ENCODE assay signal across 12 cellular contexts in the genomic region with DNA sequence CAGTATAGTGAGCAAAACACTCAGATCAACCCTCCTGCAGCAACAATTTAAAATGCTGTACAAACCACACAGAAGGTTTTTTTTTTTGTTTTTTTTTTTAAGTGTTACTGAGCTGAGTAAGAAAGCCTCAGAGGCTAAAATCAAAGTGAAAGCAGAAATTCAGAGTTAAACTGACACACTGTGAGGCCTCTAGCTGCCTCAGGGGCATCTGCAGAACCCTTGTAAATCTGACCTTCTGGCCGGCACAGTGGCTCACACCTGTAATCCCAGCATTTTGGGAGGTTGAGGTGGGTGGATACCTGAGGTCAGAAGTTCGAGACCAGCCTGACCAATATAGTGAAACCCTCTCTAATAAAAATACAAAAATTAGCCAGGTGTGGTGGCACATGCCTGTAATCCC. TPM values are rescaled to one million over a fixed set of nuclear protein-coding genes. Genes with fewer than 3 reads are reported as not detected.
A peak's percentile ranks its signal among the peaks of the same experiment; 100 is the strongest.
DNase-seq lines count a peak whose midpoint lies in the region; ATAC-seq and TF ChIP-seq lines count a peak whose summit lies in the region.
"Had no signal": no experiment of that assay in that cellular context is flagged by ENCODE, and none has a peak within 500 bp of the region (broad histone marks: within the 10 kb centered on the region; RNA-seq: fewer than 3 reads in every experiment).

No MANE protein-coding gene starts in this region.

- H3K4me3 ChIP-seq in IMR-90 (ENCODE audit: insufficient read depth, low read depth, low read length) (no peak overlapping the region), lower leg skin (ENCODE audit: low read depth, poor library complexity, severe bottlenecking) (no peak overlapping the region), sigmoid colon (no peak overlapping the region)
- H3K4me3 ChIP-seq: A549, smooth muscle cell had no signal

- H4K20me1 ChIP-seq in IMR-90 (ENCODE audit: insufficient read depth, low read length) = no peaks in the 10 kb centered on the region

- H2AFZ ChIP-seq in IMR-90 (replicated peaks; ENCODE audit: low read length, poor library complexity) = no peak overlapping the region

- no peak overlapping the region for H2BK20ac ChIP-seq in IMR-90 (ENCODE audit: low read depth, low read length)

- no peaks in the 10 kb centered on the region for H3K27me3 Mint-ChIP-seq in activated CD4-positive, alpha-beta T cell treated with anti-CD3 and anti-CD28 coated beads, Interleukin-2, amount 10 ng/mL, durations not matched to agents 24 days and 14 days

- H2AK5ac ChIP-seq in IMR-90 (ENCODE audit: low read depth, low read length) = no peak overlapping the region

- no peak overlapping the region for H3K23ac ChIP-seq in IMR-90 (ENCODE audit: low read depth, low read length)

- peak; percentile 74 for DNase-seq in activated CD4-positive, alpha-beta T cell treated with anti-CD3 and anti-CD28 coated beads, Interleukin-2, amount 10 ng/mL, durations not matched to agents 24 days and 14 days
- no peak for DNase-seq in activated CD4-positive, alpha-beta T cell treated with anti-CD3 and anti-CD28 coated beads for 4 hours
- DNase-seq in IMR-90 = no peak
- DNase-seq in mesenteric fat pad (ENCODE audit: low spot score) = peak; percentile 28
- DNase-seq in lower leg skin (ENCODE audit: low spot score in 2 of 2) = no peak
- DNase-seq in sigmoid colon = no peak
- no peak for DNase-seq in sciatic nerve (ENCODE audit: low spot score)
- DNase-seq: amniotic stem cell, NCI-H1436 had no signal

- no peak overlapping the region for H2BK120ac ChIP-seq in IMR-90 (ENCODE audit: low read depth, low read length)

- H3K36me3 ChIP-seq in IMR-90 (ENCODE audit: control insufficient read depth, insufficient read depth, low read length) (no peaks in the 10 kb centered on the region), sigmoid colon (no peaks in the 10 kb centered on the region)

- intact Hi-C loops in activated CD4-positive, alpha-beta T cell treated with anti-CD3 and anti-CD28 coated beads, Interleukin-2, amount 10 ng/mL, durations not matched to agents 24 days and 14 days (cut with micrococcal nuclease) = no loop called here
- intact Hi-C loops in IMR-90 (cut with micrococcal nuclease) (no loop called here), lower leg skin (cut with DNase I; ENCODE audit: low total_unique reads) (no loop called here), sigmoid colon (cut with DNase I) (no loop called here), sciatic nerve (cut with DNase I) (no loop called here)

- no CpG with 5 or more reads among the region's 2 CpGs for WGBS in IMR-90 (ENCODE audit: extremely low coverage in 2 of 2, insufficient read length in 1 of 2), 2 experiments
- WGBS in lower leg skin, 2 donors = 85 to 90% methylated on average over 2 of the region's 2 CpGs
- WGBS in sigmoid colon, 2 donors = 65 to 75% methylated on average over 2 of the region's 2 CpGs

- H2BK5ac ChIP-seq in IMR-90 (ENCODE audit: low read depth, low read length, poor library complexity, severe bottlenecking) = no peak overlapping the region

- no peak overlapping the region for H4K8ac ChIP-seq in IMR-90 (ENCODE audit: low read depth in 2 of 2, low read length in 2 of 2)

- H3K18ac ChIP-seq in IMR-90 (ENCODE audit: low read depth, low read length) = no peak overlapping the region

- H3K9me1 ChIP-seq in IMR-90 (ENCODE audit: insufficient read depth, low read length) = peaks cover under 1% of the 10 kb centered on the region; the same call in 1 of the 2 replicates

- H3K27me3 ChIP-seq in IMR-90 (ENCODE audit: control insufficient read depth, insufficient read depth, low read length) = no peaks in the 10 kb centered on the region
- H3K27me3 ChIP-seq in sigmoid colon = no peaks in the 10 kb centered on the region

- H3K27ac Mint-ChIP-seq in activated CD4-positive, alpha-beta T cell treated with anti-CD3 and anti-CD28 coated beads, Interleukin-2, amount 10 ng/mL, durations not matched to agents 24 days and 14 days = peak overlapping the region; percentile 79

- H2AK9ac ChIP-seq in IMR-90 (replicated peaks; ENCODE audit: low read depth, low read length, poor library complexity) = no peak overlapping the region

- H3K36me3 Mint-ChIP-seq in activated CD4-positive, alpha-beta T cell treated with anti-CD3 and anti-CD28 coated beads, Interleukin-2, amount 10 ng/mL, durations not matched to agents 24 days and 14 days (ENCODE audit: low read depth) = no peaks in the 10 kb centered on the region

- H3K9ac ChIP-seq in IMR-90 (ENCODE audit: low read depth, low read length) = no peak overlapping the region

- dilution Hi-C loops in IMR-90 (cut with HindIII; ENCODE audit: low sequenced_read_pairs, unreplicated experiment) = no loop called here

- BruUV-seq in IMR-90 (replicated peaks; lab: Mats Ljungman, UMichigan) = no TSS peak

- H3K4me3 Mint-ChIP-seq in activated CD4-positive, alpha-beta T cell treated with anti-CD3 and anti-CD28 coated beads, Interleukin-2, amount 10 ng/mL, durations not matched to agents 24 days and 14 days = peak overlapping the region; percentile 17

- in situ Hi-C loops in IMR-90 (cut with MboI; ENCODE audit: low sequenced_read_pairs) = loop anchor here (25.0 kb wide), 2 partner anchors 1786 to 1911 kb away; no protein-coding TSS in a partner anchor

- POLR2A ChIA-PET in IMR-90 (lab: Charles Lee; ENCODE audit: unreplicated experiment) = interaction anchor here (0.6 kb wide), 2 partner anchors 16 to 22 kb away, joined by 4 read pairs; no protein-coding TSS in a partner anchor

- no peak overlapping the region for H4K5ac ChIP-seq in IMR-90 (ENCODE audit: low read depth, low read length)

- TF ChIP-seq CTCF in IMR-90 (conservative IDR thresholded peaks at IDR 0.05; ENCODE audit: low read depth, low read length) (no peak), lower leg skin (IDR thresholded peaks at IDR 0.05) (no peak), sigmoid colon (IDR thresholded peaks at IDR 0.05) (no peak)

- no peak overlapping the region for H3K27ac ChIP-seq in IMR-90 (ENCODE audit: insufficient read depth, low read length)
- no peak overlapping the region for H3K27ac ChIP-seq in sigmoid colon
- H3K27ac ChIP-seq: A549 had no signal

- no peaks in the 10 kb centered on the region; a peak in 1 of 4 replicates for H3K79me1 ChIP-seq in IMR-90 (ENCODE audit: low read depth in 1 of 2, low read length in 2 of 2)

- H3K4me2 ChIP-seq in IMR-90 (ENCODE audit: low read depth, low read length) = peak overlapping the region; percentile 29; the same call in 1 of the 2 replicates
- H3K4me2 ChIP-seq: A549, smooth muscle cell had no signal

- CTCF ChIA-PET in IMR-90 (lab: Yijun Ruan, JAX) = no interaction called here

- H3K9me3 ChIP-seq in IMR-90 (ENCODE audit: control insufficient read depth, insufficient read depth, low read length) = no peaks in the 10 kb centered on the region
- H3K9me3 ChIP-seq in sigmoid colon = no peaks in the 10 kb centered on the region
- H3K9me3 ChIP-seq: A549 had no signal

- no peak for TF ChIP-seq EP300 in sigmoid colon (IDR thresholded peaks at IDR 0.05)

- no peak overlapping the region for H4K91ac ChIP-seq in IMR-90 (ENCODE audit: insufficient read depth, low read depth, low read length)

- no peak overlapping the region for H3K56ac ChIP-seq in IMR-90 (ENCODE audit: extremely low read depth, insufficient read depth, low read length)

- no peak for TF ChIP-seq POLR2A in IMR-90 (IDR thresholded peaks at IDR 0.05; ENCODE audit: low read depth, low read length)
- no peak for TF ChIP-seq POLR2A in lower leg skin (IDR thresholded peaks at IDR 0.05)
- no peak for TF ChIP-seq POLR2A in sigmoid colon (IDR thresholded peaks at IDR 0.05)

- no peaks in the 10 kb centered on the region for H3K4me1 ChIP-seq in IMR-90 (ENCODE audit: control insufficient read depth, insufficient read depth, low read length)
- H3K4me1 ChIP-seq in sigmoid colon = no peaks in the 10 kb centered on the region
- H3K4me1 ChIP-seq: A549 had no signal

- H3K14ac ChIP-seq in IMR-90 (replicated peaks; ENCODE audit: low read depth, low read length) = no peak overlapping the region

- ATAC-seq in GM21526 (IDR thresholded peaks at IDR 0.05; ENCODE audit: low FRiP score, unreplicated experiment) (peak; percentile 66), IMR-90 (ENCODE audit: low read depth) (no peak), sciatic nerve (no peak)
- ATAC-seq: A549 had no signal

- no peak overlapping the region for H2BK15ac ChIP-seq in IMR-90 (ENCODE audit: low read depth, low read length)

- no peaks in the 10 kb centered on the region for H3K9me3 Mint-ChIP-seq in activated CD4-positive, alpha-beta T cell treated with anti-CD3 and anti-CD28 coated beads, Interleukin-2, amount 10 ng/mL, durations not matched to agents 24 days and 14 days

- H3K4me1 Mint-ChIP-seq in activated CD4-positive, alpha-beta T cell treated with anti-CD3 and anti-CD28 coated beads, Interleukin-2, amount 10 ng/mL, durations not matched to agents 24 days and 14 days = peaks cover 6% of the 10 kb centered on the region

- TF ChIP-seq RAD21 in IMR-90 (IDR thresholded peaks at IDR 0.05; ENCODE audit: low read length) = no peak

- H3K4ac ChIP-seq in IMR-90 (ENCODE audit: low read depth, low read length) = no peak overlapping the region

TF ChIP-seq in IMR-90, 13 proteins besides CTCF, POLR2A, EP300 and RAD21 (continues in another document):
- TF ChIP-seq NFE2L2 (IDR thresholded peaks at IDR 0.05; ENCODE audit: low read depth, low read length) (no peak), MAFK (IDR thresholded peaks at IDR 0.05; ENCODE audit: low read depth, low read length) (no peak), CHD1 (IDR thresholded peaks at IDR 0.05; ENCODE audit: low read depth, low read length) (no peak), FOS (IDR thresholded peaks at IDR 0.05; ENCODE audit: low read depth, low read length) (no peak), BHLHE40 (IDR thresholded peaks at IDR 0.05; ENCODE audit: low read depth, low read length) (no peak), RFX5 (IDR thresholded peaks at IDR 0.05; ENCODE audit: low read depth, low read length) (no peak), SMC3 (IDR thresholded peaks at IDR 0.05; ENCODE audit: low read depth, low read length) (no peak), MAZ (IDR thresholded peaks at IDR 0.05; ENCODE audit: borderline replicate concordance, low read depth, low read length) (no peak)

RNA-seq across cellular contexts. Expression of a gene that starts 7.4 kb away (rescaled TPM):
- total RNA-seq in activated CD4-positive, alpha-beta T cell treated with anti-CD3 and anti-CD28 coated beads, Interleukin-2, amount 10 ng/mL, durations not matched to agents 24 days and 14 days = 30.6 and 31.0 TPM in 2 replicates
- total RNA-seq in IMR-90 (2012; rRNA removed) (14.3 and 14.4 TPM in 2 replicates), mesenteric fat pad (70.1 TPM), lower leg skin (10 to 100 TPM in 2 of 4 donors, 1 to 10 TPM in 2; 4.6 to 14.0 (median 8.9) TPM), sigmoid colon (10 to 100 TPM; 21.4 to 46.5 (median 24.6) TPM), sciatic nerve (46.7 TPM)
- polyA plus RNA-seq in IMR-90 (2012; rRNA removed) (89.0 and 93.9 TPM in 2 replicates), sigmoid colon (10 to 100 TPM; 13.2 to 22.7 (median 18.6) TPM)
- 41.2 and 78.7 TPM in 2 replicates for polyA plus RNA-seq in IMR-90 (2012; cell fraction: cytosol; rRNA removed)
- 60.2 and 62.3 TPM in 2 replicates for polyA plus RNA-seq in IMR-90 (2012; cell fraction: nucleus; rRNA removed; ENCODE audit: low replicate concordance)

Comparison
In these comparisons a context has a peak if more than half of its experiments do, and no peak if none do; other contexts are left out.
1. DNase-seq: peak in activated CD4-positive, alpha-beta T cell treated with anti-CD3 and anti-CD28 coated beads, Interleukin-2, amount 10 ng/mL, durations not matched to agents 24 days and 14 days (single experiment) and mesenteric fat pad (single experiment); none in activated CD4-positive, alpha-beta T cell treated with anti-CD3 and anti-CD28 coated beads for 4 hours (0 of 2), IMR-90 (single experiment), lower leg skin (0 of 2), sigmoid colon (single experiment) and sciatic nerve (single experiment).